ENCODE assay signal across 9 cellular contexts in genomic region chr22:31850135-31850534, GRCh38.
"Had no signal": no experiment of that assay in that cellular context is flagged by ENCODE, and none has a peak within 500 bp of the region (broad histone marks: within the 10 kb centered on the region; RNA-seq: fewer than 3 reads in every experiment).

No MANE protein-coding gene starts in this region.

- H3K9me3 Mint-ChIP-seq: IgD-negative memory B cell had no signal

- ATAC-seq: HepG2 had no signal

- H3K27ac Mint-ChIP-seq: H9, IgD-negative memory B cell had no signal

- H3K4me3 ChIP-seq: GM23248 had no signal

- H3K27me3 Mint-ChIP-seq: IgD-negative memory B cell had no signal

- DNase-seq: GM23248, H9, HCEC 1CT, KBM-7 had no signal

- H2AFZ ChIP-seq: GM23248 had no signal

- H3K4me3 Mint-ChIP-seq: H9, IgD-negative memory B cell had no signal

- FAIRE-seq: H1, H54, HepG2 had no signal

- H3K27ac ChIP-seq: GM23248, HL-60 had no signal
